Comparison of ENCODE assay signal across 19 cellular contexts in genomic region chr2:136067465-136067864, GRCh38.
"Had no signal": no experiment of that assay in that cellular context is flagged by ENCODE, and none has a peak within 500 bp of the region (broad histone marks: within the 10 kb centered on the region; RNA-seq: fewer than 3 reads in every experiment).

No MANE protein-coding gene starts in this region.

- H3K4me1 ChIP-seq: breast epithelium, gastrocnemius medialis, heart right ventricle, upper lobe of left lung had no signal

- H3K4me3 ChIP-seq: breast epithelium, gastrocnemius medialis, heart right ventricle, mucosa of descending colon, spleen, upper lobe of left lung had no signal

- DNase-seq: activated CD4-positive, alpha-beta T cell treated with anti-CD3 and anti-CD28 coated beads, Interleukin-2, amount 10 ng/mL, durations not matched to agents 24 days and 14 days; activated CD4-positive, CD25-positive, alpha-beta regulatory T cell; activated CD8-positive, alpha-beta memory T cell treated with anti-CD3 and anti-CD28 coated beads, Interleukin-2, amount 50 U/mL, for 4 hours; activated CD8-positive, alpha-beta T cell treated with anti-CD3 and anti-CD28 coated beads, Interleukin-2, amount 10 ng/mL, durations not matched to agents 7 days and 5 days; activated naive CD4-positive, alpha-beta T cell treated with Interleukin-2 at 50 U/mL for 16 hours; activated naive CD8-positive, alpha-beta T cell treated with anti-CD3 and anti-CD28 coated beads, Interleukin-2, amount 50 U/mL, for 24 hours; aorta; cerebellar nuclear complex; effector CD8-positive, alpha-beta T cell; gastrocnemius medialis; heart right ventricle; left colon; mucosa of descending colon; naive thymus-derived CD8-positive, alpha-beta T cell; spleen; upper lobe of left lung had no signal

- H3K27ac ChIP-seq: breast epithelium, epithelial cell of prostate, gastrocnemius medialis, heart right ventricle, spleen, upper lobe of left lung had no signal

- H3K27me3 ChIP-seq: breast epithelium, gastrocnemius medialis, heart right ventricle, spleen, upper lobe of left lung had no signal

- ATAC-seq: activated CD8-positive, alpha-beta T cell treated with anti-CD3 and anti-CD28 coated beads, Interleukin-2, amount 10 ng/mL, durations not matched to agents 7 days and 5 days; activated naive CD8-positive, alpha-beta T cell treated with anti-CD3 and anti-CD28 coated beads, Interleukin-2, amount 50 U/mL, for 24 hours; gastrocnemius medialis; heart right ventricle; left colon; mucosa of descending colon; sciatic nerve had no signal

- H3K9me3 ChIP-seq: gastrocnemius medialis, mucosa of descending colon, upper lobe of left lung had no signal

- H3K36me3 ChIP-seq: breast epithelium, gastrocnemius medialis, heart right ventricle, spleen, upper lobe of left lung had no signal
